In genomic region chr10:69838853-69839252, GRCh38 we compare ENCODE assay signal across 15 cellular contexts. TPM values are rescaled to one million over a fixed set of nuclear protein-coding genes. Genes with fewer than 3 reads are reported as not detected.
DNase-seq lines count a peak whose midpoint lies in the region; ATAC-seq and TF ChIP-seq lines count a peak whose summit lies in the region.
"Had no signal": no experiment of that assay in that cellular context is flagged by ENCODE, and none has a peak within 500 bp of the region (broad histone marks: within the 10 kb centered on the region; RNA-seq: fewer than 3 reads in every experiment).

No MANE protein-coding gene starts in this region.

- intact Hi-C loops in natural killer cell (cut with micrococcal nuclease), result loop anchor here (5.0 kb wide), 1 partner anchor 37 kb away; the partner anchor contains the start of gene COL13A1
- intact Hi-C loops in naive thymus-derived CD4-positive, alpha-beta T cell (cut with micrococcal nuclease), result no loop called here

- no peak overlapping the region for H3K27ac ChIP-seq in naive thymus-derived CD4-positive, alpha-beta T cell (ENCODE audit: low read depth, low read length)
- H3K27ac ChIP-seq: heart right ventricle, psoas muscle had no signal

- H3K27ac Mint-ChIP-seq in natural killer cell (peak overlapping the region in 1 of 2 donors; percentile 73), T-cell (no peak overlapping the region)
- no peak overlapping the region for H3K27ac Mint-ChIP-seq in natural killer cell treated with Interleukin-12 subunit alpha and Interleukin-12 subunit beta and Interleukin-15 and Interleukin-18, amount 100 ng/mL, for 72 hours
- no peak overlapping the region for H3K27ac Mint-ChIP-seq in naive thymus-derived CD4-positive, alpha-beta T cell

- POLR2A ChIA-PET in T-cell (lab: Charles Lee), result no interaction called here
- POLR2A ChIA-PET in naive thymus-derived CD4-positive, alpha-beta T cell (lab: Charles Lee), result no interaction called here

- H3K36me3 Mint-ChIP-seq in natural killer cell, result no peaks in the 10 kb centered on the region
- H3K36me3 Mint-ChIP-seq in natural killer cell treated with Interleukin-12 subunit alpha and Interleukin-12 subunit beta and Interleukin-15 and Interleukin-18, amount 100 ng/mL, for 72 hours, result no peaks in the 10 kb centered on the region
- no peaks in the 10 kb centered on the region for H3K36me3 Mint-ChIP-seq in T-cell
- H3K36me3 Mint-ChIP-seq in naive thymus-derived CD4-positive, alpha-beta T cell, result no peaks in the 10 kb centered on the region

- H3K27me3 Mint-ChIP-seq in natural killer cell (ENCODE audit: low read depth in 2 of 2) (no peaks in the 10 kb centered on the region), T-cell (peaks cover 15 to 27% of the 10 kb centered on the region in 2 donors)
- H3K27me3 Mint-ChIP-seq in natural killer cell treated with Interleukin-12 subunit alpha and Interleukin-12 subunit beta and Interleukin-15 and Interleukin-18, amount 100 ng/mL, for 72 hours, result peaks cover 0 to 16% of the 10 kb centered on the region in 2 donors
- peaks cover 3 to 22% (median 10%) of the 10 kb centered on the region in 5 donors for H3K27me3 Mint-ChIP-seq in naive thymus-derived CD4-positive, alpha-beta T cell

- peaks cover 24% of the 10 kb centered on the region for H3K4me1 ChIP-seq in adipocyte (ENCODE audit: control insufficient read depth, insufficient read depth, low read length)
- no peaks in the 10 kb centered on the region for H3K4me1 ChIP-seq in naive thymus-derived CD4-positive, alpha-beta T cell (ENCODE audit: control insufficient read depth in 2 of 2, insufficient read depth in 2 of 2, low read length in 2 of 2)

- TF ChIP-seq CTCF in natural killer cell (IDR thresholded peaks at IDR 0.05), result no peak
- no peak for TF ChIP-seq CTCF in fibroblast of villous mesenchyme (IDR thresholded peaks at IDR 0.05; ENCODE audit: insufficient read depth, low read depth, low read length)

- H3K9me3 Mint-ChIP-seq in natural killer cell, result no peaks in the 10 kb centered on the region
- H3K9me3 Mint-ChIP-seq in natural killer cell treated with Interleukin-12 subunit alpha and Interleukin-12 subunit beta and Interleukin-15 and Interleukin-18, amount 100 ng/mL, for 72 hours, result no peaks in the 10 kb centered on the region
- H3K9me3 Mint-ChIP-seq in T-cell, result no peaks in the 10 kb centered on the region
- H3K9me3 Mint-ChIP-seq in naive thymus-derived CD4-positive, alpha-beta T cell, result no peaks in the 10 kb centered on the region

- H3K4me1 Mint-ChIP-seq in natural killer cell (peaks cover 48 to 78% of the 10 kb centered on the region in 2 donors), T-cell (no peaks in the 10 kb centered on the region)
- peaks cover 15 to 34% of the 10 kb centered on the region in 2 donors for H3K4me1 Mint-ChIP-seq in natural killer cell treated with Interleukin-12 subunit alpha and Interleukin-12 subunit beta and Interleukin-15 and Interleukin-18, amount 100 ng/mL, for 72 hours (ENCODE audit: low read depth in 2 of 2)
- no peaks in the 10 kb centered on the region for H3K4me1 Mint-ChIP-seq in naive thymus-derived CD4-positive, alpha-beta T cell

- H3K36me3 ChIP-seq in adipocyte (ENCODE audit: control insufficient read depth, insufficient read depth, low read length, severe bottlenecking), result no peaks in the 10 kb centered on the region
- H3K36me3 ChIP-seq in naive thymus-derived CD4-positive, alpha-beta T cell (ENCODE audit: control insufficient read depth in 2 of 3, insufficient read depth in 3 of 3, low read length in 3 of 3), result no peaks in the 10 kb centered on the region
- H3K36me3 ChIP-seq: heart right ventricle, MG63 had no signal

- peak overlapping the region; percentile 54 for H3K4me3 Mint-ChIP-seq in natural killer cell
- H3K4me3 Mint-ChIP-seq in natural killer cell treated with Interleukin-12 subunit alpha and Interleukin-12 subunit beta and Interleukin-15 and Interleukin-18, amount 100 ng/mL, for 72 hours, result no peak overlapping the region
- no peak overlapping the region for H3K4me3 Mint-ChIP-seq in T-cell
- H3K4me3 Mint-ChIP-seq in naive thymus-derived CD4-positive, alpha-beta T cell, result no peak overlapping the region

- no peaks in the 10 kb centered on the region for H3K9me3 ChIP-seq in adipocyte (ENCODE audit: control insufficient read depth, low read length)
- no peaks in the 10 kb centered on the region for H3K9me3 ChIP-seq in naive thymus-derived CD4-positive, alpha-beta T cell (ENCODE audit: control insufficient read depth in 2 of 3, low read length in 3 of 3)
- H3K9me3 ChIP-seq: heart right ventricle, MG63, psoas muscle had no signal

- no peak overlapping the region for H3K9ac ChIP-seq in adipocyte (ENCODE audit: low read length)

- DNase-seq in natural killer cell (no peak), adipocyte (ENCODE audit: low read depth) (peak; percentile 31), fibroblast of villous mesenchyme (ENCODE audit: low read depth) (peak; percentile 31), NCI-H1105 (lab: John Stamatoyannopoulos, UW) (no peak), T-cell (no peak), HT-29 (ENCODE audit: low spot score) (no peak)
- DNase-seq in natural killer cell treated with Interleukin-12 subunit alpha and Interleukin-12 subunit beta and Interleukin-15 and Interleukin-18, amount 100 ng/mL, for 72 hours (ENCODE audit: low spot score), result no peak
- no peak for DNase-seq in naive thymus-derived CD4-positive, alpha-beta T cell
- DNase-seq: caudate nucleus, heart right ventricle, MG63, NCI-H187 treated with DMSO at 0.1 percent for 48 hours, NCI-H524, substantia nigra had no signal

- no peaks in the 10 kb centered on the region for H3K27me3 ChIP-seq in adipocyte (replicated peaks; ENCODE audit: control insufficient read depth, insufficient read depth, low read length)
- H3K27me3 ChIP-seq in naive thymus-derived CD4-positive, alpha-beta T cell (ENCODE audit: control insufficient read depth in 2 of 2, insufficient read depth in 2 of 2, low read length in 2 of 2), result no peaks in the 10 kb centered on the region
- H3K27me3 ChIP-seq: MG63 had no signal

- H3K4me3 ChIP-seq in adipocyte (ENCODE audit: low read length), result no peak overlapping the region
- no peak overlapping the region for H3K4me3 ChIP-seq in fibroblast of villous mesenchyme (ENCODE audit: low read depth, low read length)
- no peak overlapping the region for H3K4me3 ChIP-seq in naive thymus-derived CD4-positive, alpha-beta T cell (ENCODE audit: low read length)
- H3K4me3 ChIP-seq: heart right ventricle, MG63, psoas muscle had no signal

- no peak for ATAC-seq in natural killer cell
- no peak for ATAC-seq in natural killer cell treated with Interleukin-12 subunit alpha and Interleukin-12 subunit beta and Interleukin-15 and Interleukin-18, amount 100 ng/mL, for 72 hours
- ATAC-seq in T-cell (replicated peaks in 1 of 4), result no peak
- no peak for ATAC-seq in naive thymus-derived CD4-positive, alpha-beta T cell

- CTCF ChIA-PET in T-cell (lab: Charles Lee), result no interaction called here
- CTCF ChIA-PET in naive thymus-derived CD4-positive, alpha-beta T cell (lab: Charles Lee), result no interaction called here

RNA-seq across cellular contexts. Expression of gene COL13A1, which starts 37.1 kb away (rescaled TPM):
- 10 to 100 TPM in 2 of 3 donors, 1 to 10 TPM in 1; 5.2 to 22.0 (median 10.3) TPM for total RNA-seq in natural killer cell
- total RNA-seq in natural killer cell treated with Interleukin-12 subunit alpha and Interleukin-12 subunit beta and Interleukin-15 and Interleukin-18, amount 100 ng/mL, for 72 hours, result not detected
- total RNA-seq in fibroblast of villous mesenchyme, result 3.5 and 5.8 TPM in 2 replicates
- under 1 TPM in 1 of 5 donors, not detected in 4; 0.09 TPM for total RNA-seq in T-cell
- total RNA-seq in HT-29 (2014; rRNA removed; shearing (Covaris generic)), result 0.05 and 0.18 TPM in 2 replicates
- total RNA-seq in naive thymus-derived CD4-positive, alpha-beta T cell, result under 1 TPM in 1 of 5 experiments, not detected in 4; 0.88 TPM
- not detected for polyA plus RNA-seq in naive thymus-derived CD4-positive, alpha-beta T cell

Comparison
In these comparisons a context has a peak if more than half of its experiments do, and no peak if none do; other contexts are left out.
1. DNase-seq: peak in adipocyte (single experiment) and fibroblast of villous mesenchyme (single experiment); none in natural killer cell (single experiment), natural killer cell treated with Interleukin-12 subunit alpha and Interleukin-12 subunit beta and Interleukin-15 and Interleukin-18, amount 100 ng/mL, for 72 hours (single experiment), NCI-H1105 (single experiment), T-cell (0 of 34), HT-29 (single experiment) and naive thymus-derived CD4-positive, alpha-beta T cell (0 of 9).